In the genomic region with DNA sequence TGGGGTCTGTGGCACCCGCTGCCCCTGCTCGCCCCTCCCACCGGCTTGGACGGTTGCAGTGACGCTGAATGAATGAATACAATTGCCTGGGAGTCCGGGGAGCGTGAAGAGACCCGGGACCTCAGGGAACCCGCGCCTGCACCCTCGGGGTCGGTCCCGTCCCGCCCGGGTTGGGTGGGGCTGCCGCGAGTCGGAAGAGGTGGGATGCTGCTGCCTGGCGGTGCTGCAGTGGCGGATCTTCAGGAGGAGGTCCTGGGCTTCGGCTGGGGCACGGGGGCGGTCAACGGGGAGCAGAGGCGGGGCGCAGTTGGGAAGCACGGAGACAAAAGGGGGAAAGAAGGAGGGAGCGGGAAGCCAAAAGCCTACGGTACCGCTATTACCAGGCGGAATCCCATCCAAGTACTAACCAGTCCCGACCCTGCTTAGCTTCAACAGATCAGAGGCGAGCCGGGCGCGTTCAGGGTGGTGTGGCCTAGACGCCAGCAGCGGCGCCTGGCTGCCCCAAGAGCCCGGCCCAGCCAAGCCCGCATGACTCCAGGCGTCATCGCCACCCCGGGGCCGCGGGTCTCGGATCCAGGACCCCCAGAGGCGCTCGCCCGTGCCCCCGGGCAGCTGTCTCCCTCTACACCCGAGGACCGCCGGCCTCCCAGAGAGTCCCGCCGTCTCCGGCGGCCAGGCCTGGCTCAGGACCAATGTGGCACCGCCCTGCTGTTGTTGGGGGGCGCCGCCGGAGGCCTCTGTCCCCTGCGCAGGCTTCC, we compare ENCODE assay signal across 8 cellular contexts.
DNase-seq lines count a peak whose midpoint lies in the region; ATAC-seq and TF ChIP-seq lines count a peak whose summit lies in the region.
"Not testable (repeated sequence)": the region's sequence is repeated elsewhere in the genome, so short reads cannot be mapped to it uniquely, and the experiment has no call there.

No MANE protein-coding gene starts in this region.

- H3K4me3 ChIP-seq in astrocyte of the cerebellum (ENCODE audit: low read depth, low read length), result peak overlapping the region; percentile 56

- CTCF ChIA-PET in T-cell (lab: Charles Lee), result not testable (repeated sequence)

- in situ Hi-C loops in G401 (cut with HindIII; ENCODE audit: low sequenced_read_pairs); astrocyte of the cerebellum (cut with HindIII; ENCODE audit: low sequenced_read_pairs): not testable (repeated sequence)

- H3K4me3 Mint-ChIP-seq in T-cell, result peak overlapping the region; percentile 62 to 72 (median 66)
- peak overlapping the region; percentile 77 for H3K4me3 Mint-ChIP-seq in nephron progenitor cell
- peak overlapping the region; percentile 71 for H3K4me3 Mint-ChIP-seq in stimulated activated naive CD8-positive, alpha-beta T cell treated with anti-CD3 and anti-CD28 coated beads, Interleukin-15, Interleukin-2, amounts not matched to agents 100 ng/mL and 50 ng/mL, for 24 hours

- not testable (repeated sequence) for H3K9me3 Mint-ChIP-seq in T-cell; stimulated activated naive CD8-positive, alpha-beta T cell treated with anti-CD3 and anti-CD28 coated beads, Interleukin-15, Interleukin-2, amounts not matched to agents 100 ng/mL and 50 ng/mL, for 24 hours
- peaks cover 48% of the 10 kb centered on the region for H3K9me3 Mint-ChIP-seq in nephron progenitor cell

- peaks cover 34 to 39% (median 37%) of the 10 kb centered on the region in 3 donors for H3K4me1 Mint-ChIP-seq in T-cell
- peaks cover 20% of the 10 kb centered on the region for H3K4me1 Mint-ChIP-seq in nephron progenitor cell
- peaks cover 30% of the 10 kb centered on the region for H3K4me1 Mint-ChIP-seq in stimulated activated naive CD8-positive, alpha-beta T cell treated with anti-CD3 and anti-CD28 coated beads, Interleukin-15, Interleukin-2, amounts not matched to agents 100 ng/mL and 50 ng/mL, for 24 hours (ENCODE audit: low read depth)

- DNase-seq in G401 (ENCODE audit: low spot score) (peak; percentile 47), T-cell (peak; percentile 27 to 74 (median 52)), Right ventricle myocardium inferior (ENCODE audit: missing footprints) (peak; percentile 94), nephron progenitor cell (peak; percentile 87)
- DNase-seq in astrocyte of the cerebellum (ENCODE audit: low read depth), result not testable (repeated sequence)

- POLR2A ChIA-PET in T-cell (lab: Charles Lee), result not testable (repeated sequence)

- not testable (repeated sequence) for H3K36me3 Mint-ChIP-seq in T-cell; nephron progenitor cell (ENCODE audit: low read depth); stimulated activated naive CD8-positive, alpha-beta T cell treated with anti-CD3 and anti-CD28 coated beads, Interleukin-15, Interleukin-2, amounts not matched to agents 100 ng/mL and 50 ng/mL, for 24 hours (ENCODE audit: low read depth)

- peak; percentile 99 for ATAC-seq in GM21447 (IDR thresholded peaks at IDR 0.05; ENCODE audit: unreplicated experiment)
- peak; percentile 100 for ATAC-seq in HG03439 (IDR thresholded peaks at IDR 0.05; ENCODE audit: unreplicated experiment)
- ATAC-seq in T-cell (replicated peaks in 1 of 4), result peak; percentile 94 to 98 (median 96)
- peak; percentile 99 for ATAC-seq in Right ventricle myocardium inferior

- intact Hi-C loops in Right ventricle myocardium inferior (cut with DNase I), result not testable (repeated sequence)

- peaks cover 45 to 54% of the 10 kb centered on the region in 2 donors for H3K27me3 Mint-ChIP-seq in T-cell
- H3K27me3 Mint-ChIP-seq in nephron progenitor cell (ENCODE audit: low read depth, poor library complexity), result peaks cover 80% of the 10 kb centered on the region
- peaks cover 41% of the 10 kb centered on the region for H3K27me3 Mint-ChIP-seq in stimulated activated naive CD8-positive, alpha-beta T cell treated with anti-CD3 and anti-CD28 coated beads, Interleukin-15, Interleukin-2, amounts not matched to agents 100 ng/mL and 50 ng/mL, for 24 hours

- peak overlapping the region; percentile 59 to 79 for H3K27ac Mint-ChIP-seq in T-cell
- H3K27ac Mint-ChIP-seq in nephron progenitor cell, result not testable (repeated sequence)
- H3K27ac Mint-ChIP-seq in stimulated activated naive CD8-positive, alpha-beta T cell treated with anti-CD3 and anti-CD28 coated beads, Interleukin-15, Interleukin-2, amounts not matched to agents 100 ng/mL and 50 ng/mL, for 24 hours, result peak overlapping the region; percentile 59

- not testable (repeated sequence) for TF ChIP-seq CTCF in astrocyte of the cerebellum (IDR thresholded peaks at IDR 0.05; ENCODE audit: low read depth, low read length, missing control alignments); nephron progenitor cell (IDR thresholded peaks at IDR 0.05)
